1 cellular context compared by ENCODE assay signal in genomic region chr6:15901141-15902115, GRCh38.
TF ChIP-seq lines count a peak whose summit lies in the region.

No MANE protein-coding gene starts in this region.

TF ChIP-seq in GM12878, 131 proteins besides CTCF, POLR2A, EP300 and RAD21 (continued from another document and continues in another):
- TF ChIP-seq, protein P1, sequence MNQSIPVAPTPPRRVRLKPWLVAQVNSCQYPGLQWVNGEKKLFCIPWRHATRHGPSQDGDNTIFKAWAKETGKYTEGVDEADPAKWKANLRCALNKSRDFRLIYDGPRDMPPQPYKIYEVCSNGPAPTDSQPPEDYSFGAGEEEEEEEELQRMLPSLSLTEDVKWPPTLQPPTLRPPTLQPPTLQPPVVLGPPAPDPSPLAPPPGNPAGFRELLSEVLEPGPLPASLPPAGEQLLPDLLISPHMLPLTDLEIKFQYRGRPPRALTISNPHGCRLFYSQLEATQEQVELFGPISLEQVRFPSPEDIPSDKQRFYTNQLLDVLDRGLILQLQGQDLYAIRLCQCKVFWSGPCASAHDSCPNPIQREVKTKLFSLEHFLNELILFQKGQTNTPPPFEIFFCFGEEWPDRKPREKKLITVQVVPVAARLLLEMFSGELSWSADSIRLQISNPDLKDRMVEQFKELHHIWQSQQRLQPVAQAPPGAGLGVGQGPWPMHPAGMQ (IDR thresholded peaks at IDR 0.05; ENCODE audit: borderline replicate concordance), result peak; percentile 11; the same call in 1 of the 2 replicates
- peak; percentile 95 for TF ChIP-seq MTA2 (IDR thresholded peaks at IDR 0.05; ENCODE audit: low read depth)
- TF ChIP-seq, protein P2, sequence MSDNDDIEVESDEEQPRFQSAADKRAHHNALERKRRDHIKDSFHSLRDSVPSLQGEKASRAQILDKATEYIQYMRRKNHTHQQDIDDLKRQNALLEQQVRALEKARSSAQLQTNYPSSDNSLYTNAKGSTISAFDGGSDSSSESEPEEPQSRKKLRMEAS (IDR thresholded peaks at IDR 0.05; ENCODE audit: low read depth, low read length), result no peak; the same call in 1 of the 2 replicates
- TF ChIP-seq IRF4 (IDR thresholded peaks at IDR 0.05; ENCODE audit: low read depth, low read length), result peak; percentile 99
- TF ChIP-seq TCF7 (IDR thresholded peaks at IDR 0.05; ENCODE audit: borderline replicate concordance), result 0 out of 2 replicates have a peak, but pooled peaks have one; percentile 60
- TF ChIP-seq YY1 (IDR thresholded peaks at IDR 0.05; ENCODE audit: low read depth, low read length), result peak; percentile 79
- TF ChIP-seq GATAD2B (conservative IDR thresholded peaks at IDR 0.05; ENCODE audit: low read depth), result peak; percentile 89
- TF ChIP-seq SREBF2 (IDR thresholded peaks at IDR 0.05; ENCODE audit: low read length), result peak; percentile 56; the same call in 1 of the 2 replicates
- TF ChIP-seq EGR1 (IDR thresholded peaks at IDR 0.05; ENCODE audit: borderline replicate concordance in 1 of 2, low read depth in 2 of 2, low read length in 2 of 2), result no peak
- no peak for TF ChIP-seq ZNF622 (IDR thresholded peaks at IDR 0.05)
- no peak for TF ChIP-seq SUPT20H (IDR thresholded peaks at IDR 0.05; ENCODE audit: borderline replicate concordance, control insufficient read depth, low read depth, low read length)
- no peak for TF ChIP-seq KDM1A (IDR thresholded peaks at IDR 0.05; ENCODE audit: borderline replicate concordance)
- no peak for TF ChIP-seq CHD1 (IDR thresholded peaks at IDR 0.05; ENCODE audit: low read depth, low read length)
- peak; percentile 98 for TF ChIP-seq JUNB (IDR thresholded peaks at IDR 0.05)
- peak; percentile 87; the same call in 1 of the 2 replicates for TF ChIP-seq MTA3 (IDR thresholded peaks at IDR 0.05; ENCODE audit: borderline replicate concordance, low read length)
- TF ChIP-seq NR2C2 (IDR thresholded peaks at IDR 0.05; ENCODE audit: borderline replicate concordance, control insufficient read depth, insufficient read length, low read depth), result no peak
- TF ChIP-seq ESRRA (IDR thresholded peaks at IDR 0.05; ENCODE audit: low read length), result peak; percentile 94
- peak; percentile 98 for TF ChIP-seq ATF2 (IDR thresholded peaks at IDR 0.05; ENCODE audit: low read length)
- TF ChIP-seq NFIC (IDR thresholded peaks at IDR 0.05; ENCODE audit: low read depth, low read length), result peak; percentile 99
- TF ChIP-seq ASH2L (IDR thresholded peaks at IDR 0.05; ENCODE audit: borderline replicate concordance, low read depth), result peak; percentile 89; the same call in 1 of the 2 replicates
- no peak for TF ChIP-seq MYC (IDR thresholded peaks at IDR 0.05; ENCODE audit: insufficient read depth, insufficient read length, insufficient replicate concordance, low read length, severe bottlenecking)
- TF ChIP-seq YBX1 (IDR thresholded peaks at IDR 0.05), result no peak; the same call in 1 of the 2 replicates
- TF ChIP-seq, protein P3, sequence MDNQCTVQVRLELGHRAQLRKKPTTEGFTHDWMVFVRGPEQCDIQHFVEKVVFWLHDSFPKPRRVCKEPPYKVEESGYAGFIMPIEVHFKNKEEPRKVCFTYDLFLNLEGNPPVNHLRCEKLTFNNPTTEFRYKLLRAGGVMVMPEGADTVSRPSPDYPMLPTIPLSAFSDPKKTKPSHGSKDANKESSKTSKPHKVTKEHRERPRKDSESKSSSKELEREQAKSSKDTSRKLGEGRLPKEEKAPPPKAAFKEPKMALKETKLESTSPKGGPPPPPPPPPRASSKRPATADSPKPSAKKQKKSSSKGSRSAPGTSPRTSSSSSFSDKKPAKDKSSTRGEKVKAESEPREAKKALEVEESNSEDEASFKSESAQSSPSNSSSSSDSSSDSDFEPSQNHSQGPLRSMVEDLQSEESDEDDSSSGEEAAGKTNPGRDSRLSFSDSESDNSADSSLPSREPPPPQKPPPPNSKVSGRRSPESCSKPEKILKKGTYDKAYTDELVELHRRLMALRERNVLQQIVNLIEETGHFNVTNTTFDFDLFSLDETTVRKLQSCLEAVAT (IDR thresholded peaks at IDR 0.05), result peak; percentile 87
- TF ChIP-seq, protein P4, sequence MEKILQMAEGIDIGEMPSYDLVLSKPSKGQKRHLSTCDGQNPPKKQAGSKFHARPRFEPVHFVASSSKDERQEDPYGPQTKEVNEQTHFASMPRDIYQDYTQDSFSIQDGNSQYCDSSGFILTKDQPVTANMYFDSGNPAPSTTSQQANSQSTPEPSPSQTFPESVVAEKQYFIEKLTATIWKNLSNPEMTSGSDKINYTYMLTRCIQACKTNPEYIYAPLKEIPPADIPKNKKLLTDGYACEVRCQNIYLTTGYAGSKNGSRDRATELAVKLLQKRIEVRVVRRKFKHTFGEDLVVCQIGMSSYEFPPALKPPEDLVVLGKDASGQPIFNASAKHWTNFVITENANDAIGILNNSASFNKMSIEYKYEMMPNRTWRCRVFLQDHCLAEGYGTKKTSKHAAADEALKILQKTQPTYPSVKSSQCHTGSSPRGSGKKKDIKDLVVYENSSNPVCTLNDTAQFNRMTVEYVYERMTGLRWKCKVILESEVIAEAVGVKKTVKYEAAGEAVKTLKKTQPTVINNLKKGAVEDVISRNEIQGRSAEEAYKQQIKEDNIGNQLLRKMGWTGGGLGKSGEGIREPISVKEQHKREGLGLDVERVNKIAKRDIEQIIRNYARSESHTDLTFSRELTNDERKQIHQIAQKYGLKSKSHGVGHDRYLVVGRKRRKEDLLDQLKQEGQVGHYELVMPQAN (conservative IDR thresholded peaks at IDR 0.05), result peak; percentile 8; the same call in 1 of the 2 replicates
- TF ChIP-seq PRDM15 (CRISPR knock-in tag; IDR thresholded peaks at IDR 0.05), result peak; percentile 20; the same call in 1 of the 2 replicates
- no peak for TF ChIP-seq KAT2A (conservative IDR thresholded peaks at IDR 0.05; ENCODE audit: control insufficient read depth, low read depth, low read length)
- no peak for TF ChIP-seq ZNF384 (IDR thresholded peaks at IDR 0.05; ENCODE audit: borderline replicate concordance, low read depth, low read length)
- TF ChIP-seq ZNF207 (IDR thresholded peaks at IDR 0.05; ENCODE audit: borderline replicate concordance), result peak; percentile 21; the same call in 1 of the 2 replicates
- peak; percentile 76 for TF ChIP-seq MYB (IDR thresholded peaks at IDR 0.05; ENCODE audit: borderline replicate concordance, low read depth, low read length)
- TF ChIP-seq, protein P5, sequence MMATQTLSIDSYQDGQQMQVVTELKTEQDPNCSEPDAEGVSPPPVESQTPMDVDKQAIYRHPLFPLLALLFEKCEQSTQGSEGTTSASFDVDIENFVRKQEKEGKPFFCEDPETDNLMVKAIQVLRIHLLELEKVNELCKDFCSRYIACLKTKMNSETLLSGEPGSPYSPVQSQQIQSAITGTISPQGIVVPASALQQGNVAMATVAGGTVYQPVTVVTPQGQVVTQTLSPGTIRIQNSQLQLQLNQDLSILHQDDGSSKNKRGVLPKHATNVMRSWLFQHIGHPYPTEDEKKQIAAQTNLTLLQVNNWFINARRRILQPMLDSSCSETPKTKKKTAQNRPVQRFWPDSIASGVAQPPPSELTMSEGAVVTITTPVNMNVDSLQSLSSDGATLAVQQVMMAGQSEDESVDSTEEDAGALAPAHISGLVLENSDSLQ (IDR thresholded peaks at IDR 0.05), result peak; percentile 90
- TF ChIP-seq CREM (IDR thresholded peaks at IDR 0.05; ENCODE audit: low read depth), result peak; percentile 95
- 0 out of 2 replicates have a peak, but pooled peaks have one; percentile 10 for TF ChIP-seq TCF12 (IDR thresholded peaks at IDR 0.05; ENCODE audit: low read depth, low read length)
- no peak for TF ChIP-seq ZBTB4 (CRISPR knock-in tag; IDR thresholded peaks at IDR 0.05)
- TF ChIP-seq IKZF2 (IDR thresholded peaks at IDR 0.05), result peak; percentile 98
- TF ChIP-seq RBBP5 (conservative IDR thresholded peaks at IDR 0.05), result no peak
- peak; percentile 78 for TF ChIP-seq CREB1 (IDR thresholded peaks at IDR 0.05; ENCODE audit: low read depth)
- TF ChIP-seq CEBPB (IDR thresholded peaks at IDR 0.05; ENCODE audit: borderline replicate concordance in 1 of 2, low read depth in 2 of 2, low read length in 2 of 2), result peak; percentile 65 to 89; a peak in 3 of 4 replicates
- no peak for TF ChIP-seq TAF1 (IDR thresholded peaks at IDR 0.05; ENCODE audit: borderline replicate concordance, low read depth, low read length)
- TF ChIP-seq GABPA (IDR thresholded peaks at IDR 0.05; ENCODE audit: low read depth), result peak; percentile 57; the same call in 1 of the 2 replicates
- TF ChIP-seq BCLAF1 (IDR thresholded peaks at IDR 0.05), result no peak
- TF ChIP-seq ATF7 (IDR thresholded peaks at IDR 0.05; ENCODE audit: low read depth), result peak; percentile 97
- peak; percentile 77 for TF ChIP-seq POU2F2 (IDR thresholded peaks at IDR 0.05; ENCODE audit: borderline replicate concordance, low read depth, low read length)
- TF ChIP-seq CBX3 (IDR thresholded peaks at IDR 0.05; ENCODE audit: borderline replicate concordance, low read depth), result no peak
- TF ChIP-seq EED (IDR thresholded peaks at IDR 0.05; ENCODE audit: low read depth), result peak; percentile 94
- TF ChIP-seq ZNF24 (IDR thresholded peaks at IDR 0.05), result peak; percentile 74
- TF ChIP-seq FOXM1 (IDR thresholded peaks at IDR 0.05; ENCODE audit: low read depth, low read length), result peak; percentile 97
- TF ChIP-seq TCF3 (IDR thresholded peaks at IDR 0.05; ENCODE audit: borderline replicate concordance, insufficient read depth, low read depth, low read length), result no peak
- TF ChIP-seq RELA (IDR thresholded peaks at IDR 0.05; ENCODE audit: borderline replicate concordance, partially characterized antibody), result no peak
